In genomic region chrX:126799059-126799458, GRCh38 we compare ENCODE assay signal across 25 cellular contexts. TPM values are rescaled to one million over a fixed set of nuclear protein-coding genes. Genes with fewer than 3 reads are reported as not detected.
"Had no signal": no experiment of that assay in that cellular context is flagged by ENCODE, and none has a peak within 500 bp of the region (broad histone marks: within the 10 kb centered on the region; RNA-seq: fewer than 3 reads in every experiment).

No MANE protein-coding gene starts in this region.

- H3K9me3 ChIP-seq: heart right ventricle, left ventricle myocardium inferior, neutrophil, right lobe of liver, testis, transverse colon had no signal

- H3K4me3 Mint-ChIP-seq: activated CD8-positive, alpha-beta memory T cell treated with anti-CD3 and anti-CD28 coated beads, Interleukin-2, amount 10 ng/mL, durations not matched to agents 7 days and 5 days; activated CD8-positive, alpha-beta T cell treated with anti-CD3 and anti-CD28 coated beads, Interleukin-2, amount 10 ng/mL, durations not matched to agents 7 days and 5 days; activated naive CD4-positive, alpha-beta T cell treated with anti-CD3 and anti-CD28 coated beads, Interleukin-2, amount 50 U/mL, for 24 hours; activated naive CD8-positive, alpha-beta T cell treated with anti-CD3 and anti-CD28 coated beads, Interleukin-2, amount 50 U/mL, for 24 hours; mesothelial cell of epicardium; naive B cell; nephron progenitor cell; T-helper 1 cell treated with Interleukin-12 subunit alpha and Interleukin-12 subunit beta and Interleukin-4 antibody, amounts not matched to agents 30 μg/mL and 1 μg/mL, for 36 hours had no signal

- H3K4me1 Mint-ChIP-seq: activated CD8-positive, alpha-beta memory T cell treated with anti-CD3 and anti-CD28 coated beads, Interleukin-2, amount 10 ng/mL, durations not matched to agents 7 days and 5 days; activated naive CD4-positive, alpha-beta T cell treated with anti-CD3 and anti-CD28 coated beads, Interleukin-2, amount 50 U/mL, for 24 hours; activated naive CD8-positive, alpha-beta T cell treated with anti-CD3 and anti-CD28 coated beads, Interleukin-2, amount 50 U/mL, for 24 hours; mesothelial cell of epicardium; naive B cell; nephron progenitor cell had no signal

- H3K36me3 Mint-ChIP-seq: activated CD8-positive, alpha-beta memory T cell treated with anti-CD3 and anti-CD28 coated beads, Interleukin-2, amount 10 ng/mL, durations not matched to agents 7 days and 5 days; activated naive CD4-positive, alpha-beta T cell treated with anti-CD3 and anti-CD28 coated beads, Interleukin-2, amount 50 U/mL, for 24 hours; mesothelial cell of epicardium; naive B cell had no signal

- H3K4me3 ChIP-seq: dorsolateral prefrontal cortex, heart right ventricle, left ventricle myocardium inferior, right lobe of liver, testis, transverse colon had no signal

- H3K27me3 Mint-ChIP-seq: activated CD8-positive, alpha-beta memory T cell treated with anti-CD3 and anti-CD28 coated beads, Interleukin-2, amount 10 ng/mL, durations not matched to agents 7 days and 5 days; activated naive CD4-positive, alpha-beta T cell treated with anti-CD3 and anti-CD28 coated beads, Interleukin-2, amount 50 U/mL, for 24 hours; activated naive CD8-positive, alpha-beta T cell treated with anti-CD3 and anti-CD28 coated beads, Interleukin-2, amount 50 U/mL, for 24 hours; naive B cell had no signal

- H3K27me3 ChIP-seq: heart right ventricle, neutrophil, right lobe of liver, testis, transverse colon had no signal

- H3K4me1 ChIP-seq: heart right ventricle, left ventricle myocardium inferior, right lobe of liver, testis, transverse colon had no signal

- H3K36me3 ChIP-seq: heart right ventricle, left ventricle myocardium inferior, neutrophil, right lobe of liver, transverse colon had no signal

- DNase-seq: activated CD8-positive, alpha-beta memory T cell treated with anti-CD3 and anti-CD28 coated beads, Interleukin-2, amount 10 ng/mL, durations not matched to agents 7 days and 5 days; activated CD8-positive, alpha-beta T cell treated with anti-CD3 and anti-CD28 coated beads, Interleukin-2, amount 10 ng/mL, durations not matched to agents 7 days and 5 days; activated naive CD8-positive, alpha-beta T cell treated with anti-CD3 and anti-CD28 coated beads, Interleukin-2, amount 50 U/mL, for 24 hours; activated T-cell treated with anti-CD3 and anti-CD28 coated beads, Interleukin-2, amount 50 U/mL, for 48 hours; dorsolateral prefrontal cortex; effector memory CD4-positive, alpha-beta T cell; foreskin fibroblast; heart right ventricle; left ventricle myocardium inferior; naive B cell; nephron progenitor cell; right lobe of liver; stimulated activated CD4-positive, alpha-beta T cell treated with anti-CD3 and anti-CD28 coated beads, Interleukin-4, amount 100 ng/mL, for 1 hour; stimulated activated naive CD8-positive, alpha-beta T cell treated with anti-CD3 and anti-CD28 coated beads, Interleukin-15, Interleukin-2, amounts not matched to agents 100 U/mL and 50 U/mL, for 24 hours; SW 1271; testis; transverse colon had no signal

- H3K27ac ChIP-seq: dorsolateral prefrontal cortex, heart right ventricle, left ventricle myocardium inferior, neutrophil, right lobe of liver, testis, transverse colon had no signal

- ATAC-seq: activated CD8-positive, alpha-beta memory T cell treated with anti-CD3 and anti-CD28 coated beads, Interleukin-2, amount 10 ng/mL, durations not matched to agents 7 days and 5 days; activated CD8-positive, alpha-beta T cell treated with anti-CD3 and anti-CD28 coated beads, Interleukin-2, amount 10 ng/mL, durations not matched to agents 7 days and 5 days; activated naive CD8-positive, alpha-beta T cell treated with anti-CD3 and anti-CD28 coated beads, Interleukin-2, amount 50 U/mL, for 24 hours; heart right ventricle; right lobe of liver; stimulated activated naive CD8-positive, alpha-beta T cell treated with anti-CD3 and anti-CD28 coated beads, Interleukin-15, Interleukin-2, amounts not matched to agents 100 U/mL and 50 U/mL, for 24 hours had no signal

- H3K9me3 Mint-ChIP-seq: activated naive CD4-positive, alpha-beta T cell treated with anti-CD3 and anti-CD28 coated beads, Interleukin-2, amount 50 U/mL, for 24 hours; activated naive CD8-positive, alpha-beta T cell treated with anti-CD3 and anti-CD28 coated beads, Interleukin-2, amount 50 U/mL, for 24 hours; T-helper 1 cell treated with Interleukin-12 subunit alpha and Interleukin-12 subunit beta and Interleukin-4 antibody, amounts not matched to agents 30 μg/mL and 1 μg/mL, for 36 hours had no signal

- H3K27ac Mint-ChIP-seq: activated CD8-positive, alpha-beta memory T cell treated with anti-CD3 and anti-CD28 coated beads, Interleukin-2, amount 10 ng/mL, durations not matched to agents 7 days and 5 days; activated CD8-positive, alpha-beta T cell treated with anti-CD3 and anti-CD28 coated beads, Interleukin-2, amount 10 ng/mL, durations not matched to agents 7 days and 5 days; activated naive CD4-positive, alpha-beta T cell treated with anti-CD3 and anti-CD28 coated beads, Interleukin-2, amount 50 U/mL, for 24 hours; activated naive CD8-positive, alpha-beta T cell treated with anti-CD3 and anti-CD28 coated beads, Interleukin-2, amount 50 U/mL, for 24 hours; activated T-helper 2 cell treated with anti-CD3 and anti-CD28 coated beads, Interferon-gamma antibody, Interleukin-2, Interleukin-4, amounts not matched to agents 10 μg/mL and 5 μg/mL and 100 μg/mL, durations not matched to agents 14 hours and 24 hours and 36 hours; mesothelial cell of epicardium; naive B cell; nephron progenitor cell; T-helper 1 cell treated with Interleukin-12 subunit alpha and Interleukin-12 subunit beta and Interleukin-4 antibody, amounts not matched to agents 30 μg/mL and 1 μg/mL, for 36 hours had no signal

RNA-seq across cellular contexts. Expression of gene PRR32, which starts 20.5 kb away (rescaled TPM):
- total RNA-seq: activated CD8-positive, alpha-beta memory T cell treated with anti-CD3 and anti-CD28 coated beads, Interleukin-2, amount 10 ng/mL, durations not matched to agents 7 days and 5 days; activated CD8-positive, alpha-beta T cell treated with anti-CD3 and anti-CD28 coated beads, Interleukin-2, amount 10 ng/mL, durations not matched to agents 7 days and 5 days; activated T-helper 2 cell treated with anti-CD3 and anti-CD28 coated beads, Interferon-gamma antibody, Interleukin-2, Interleukin-4, amounts not matched to agents 10 μg/mL and 5 μg/mL and 100 μg/mL, durations not matched to agents 14 hours and 24 hours and 36 hours; dorsolateral prefrontal cortex; kidney epithelial cell; left ventricle myocardium inferior; mesothelial cell of epicardium; osteocyte; posterior vena cava; right lobe of liver; testis; transverse colon had no signal
